ENCODE assay signal across 18 cellular contexts in genomic region chr7:146960747-146961416, GRCh38.
DNase-seq lines count a peak whose midpoint lies in the region; ATAC-seq and TF ChIP-seq lines count a peak whose summit lies in the region.
"Had no signal": no experiment of that assay in that cellular context is flagged by ENCODE, and none has a peak within 500 bp of the region (broad histone marks: within the 10 kb centered on the region; RNA-seq: fewer than 3 reads in every experiment).

No MANE protein-coding gene starts in this region.

- H3K4me1 ChIP-seq in upper lobe of left lung (no peaks in the 10 kb centered on the region), hepatocyte (ENCODE audit: insufficient read depth) (no peaks in the 10 kb centered on the region)
- H3K4me1 ChIP-seq: stomach had no signal

- no peak for TF ChIP-seq POLR2A in upper lobe of left lung (IDR thresholded peaks at IDR 0.05)

- no peaks in the 10 kb centered on the region for H4K20me1 ChIP-seq in hepatocyte (ENCODE audit: insufficient read depth, poor library complexity, severe bottlenecking)

- no peak overlapping the region for H2AFZ ChIP-seq in hepatocyte

- no peaks in the 10 kb centered on the region for H3K9me2 ChIP-seq in hepatocyte (replicated peaks; ENCODE audit: insufficient read depth)

- peaks cover 16% of the 10 kb centered on the region for H3K4me1 Mint-ChIP-seq in WTC11
- H3K4me1 Mint-ChIP-seq in stimulated activated naive CD8-positive, alpha-beta T cell treated with anti-CD3 and anti-CD28 coated beads, Interleukin-15, amount 100 ng/mL, for 72 hours: no peaks in the 10 kb centered on the region

- H3K27me3 Mint-ChIP-seq in WTC11 (ENCODE audit: low read depth): no peaks in the 10 kb centered on the region
- no peaks in the 10 kb centered on the region for H3K27me3 Mint-ChIP-seq in stimulated activated naive CD8-positive, alpha-beta T cell treated with anti-CD3 and anti-CD28 coated beads, Interleukin-15, amount 100 ng/mL, for 72 hours
- H3K27me3 Mint-ChIP-seq: natural killer cell treated with Interleukin-12 subunit alpha and Interleukin-12 subunit beta and Interleukin-15 and Interleukin-18, amount 100 ng/mL, for 72 hours had no signal

- no peak overlapping the region for H3K27ac Mint-ChIP-seq in WTC11
- H3K27ac Mint-ChIP-seq in stimulated activated naive CD8-positive, alpha-beta T cell treated with anti-CD3 and anti-CD28 coated beads, Interleukin-15, amount 100 ng/mL, for 72 hours: no peak overlapping the region
- H3K27ac Mint-ChIP-seq: natural killer cell treated with Interleukin-12 subunit alpha and Interleukin-12 subunit beta and Interleukin-15 and Interleukin-18, amount 100 ng/mL, for 72 hours; T-helper 2 cell treated with Interferon-gamma antibody and Interleukin-4, amounts not matched to agents 5 μg/mL and 100 μg/mL, for 36 hours had no signal

- no peak for TF ChIP-seq EP300 in upper lobe of left lung (IDR thresholded peaks at IDR 0.05)

- CTCF ChIA-PET in WTC11 (lab: Charles Lee): interaction anchor here (1.0 to 1.8 kb wide), 7 partner anchors 13 to 304 kb away, joined by 3 to 6 read pairs (median 3); no protein-coding TSS in a partner anchor

- H3K4me3 ChIP-seq in upper lobe of left lung (no peak overlapping the region), hepatocyte (no peak overlapping the region)
- H3K4me3 ChIP-seq: ascending aorta, dorsolateral prefrontal cortex, stomach had no signal

- no peaks in the 10 kb centered on the region for H3K9me3 Mint-ChIP-seq in WTC11
- H3K9me3 Mint-ChIP-seq in stimulated activated naive CD8-positive, alpha-beta T cell treated with anti-CD3 and anti-CD28 coated beads, Interleukin-15, amount 100 ng/mL, for 72 hours: peaks cover 5 to 7% of the 10 kb centered on the region in 2 donors

- H3K36me3 ChIP-seq in upper lobe of left lung (no peaks in the 10 kb centered on the region), hepatocyte (replicated peaks; ENCODE audit: insufficient read depth, low read depth) (no peaks in the 10 kb centered on the region)
- H3K36me3 ChIP-seq: ascending aorta, stomach had no signal

- TF ChIP-seq CTCF in WTC11 (IDR thresholded peaks at IDR 0.05) (no peak), upper lobe of left lung (IDR thresholded peaks at IDR 0.05) (no peak), hepatocyte (IDR thresholded peaks at IDR 0.05; ENCODE audit: poor library complexity) (no peak)

- H3K27me3 ChIP-seq in upper lobe of left lung (no peaks in the 10 kb centered on the region), hepatocyte (no peaks in the 10 kb centered on the region)
- H3K27me3 ChIP-seq: ascending aorta, dorsolateral prefrontal cortex, stomach had no signal

- POLR2A ChIA-PET in WTC11 (lab: Charles Lee): no interaction called here

- WGBS in upper lobe of left lung, 2 donors: 68 to 75% methylated on average over 5 of the region's 5 CpGs
- 69% methylated on average over 5 of the region's 5 CpGs for WGBS in hepatocyte (ENCODE audit: low lambda C conversion rate, missing lambda C conversion rate)

- no peak overlapping the region for H3K27ac ChIP-seq in upper lobe of left lung
- H3K27ac ChIP-seq in hepatocyte: no peak overlapping the region
- H3K27ac ChIP-seq: C4-2B, dorsolateral prefrontal cortex, stomach had no signal

- DNase-seq in H4 (ENCODE audit: low spot score) (peak; percentile 38), NCI-H146 treated with DMSO at 0.1 percent for 48 hours (lab: John Stamatoyannopoulos, UW; ENCODE audit: unreplicated experiment) (peak; percentile 82), WTC11 (ENCODE audit: low spot score) (peak; percentile 52), myocyte (ENCODE audit: low read depth) (peak; percentile 6), upper lobe of left lung (no peak), nucleus accumbens (lab: John Stamatoyannopoulos, UW) (no peak), hepatocyte (ENCODE audit: low spot score) (no peak)
- DNase-seq in stimulated activated naive CD8-positive, alpha-beta T cell treated with anti-CD3 and anti-CD28 coated beads, Interleukin-15, amount 100 ng/mL, for 72 hours: no peak
- DNase-seq: dorsolateral prefrontal cortex, GDM1, KBM-7, NCI-H1930, stomach had no signal

- H3K79me2 ChIP-seq in hepatocyte: no peaks in the 10 kb centered on the region

- ATAC-seq in WTC11 (peak; percentile 96), upper lobe of left lung (ENCODE audit: low FRiP score in 2 of 2) (no peak)
- ATAC-seq in stimulated activated naive CD8-positive, alpha-beta T cell treated with anti-CD3 and anti-CD28 coated beads, Interleukin-15, amount 100 ng/mL, for 72 hours: no peak
- ATAC-seq: natural killer cell treated with Interleukin-12 subunit alpha and Interleukin-12 subunit beta and Interleukin-15 and Interleukin-18, amount 100 ng/mL, for 72 hours; sciatic nerve had no signal

- H3K9me3 ChIP-seq in upper lobe of left lung (no peaks in the 10 kb centered on the region), hepatocyte (ENCODE audit: low read depth) (no peaks in the 10 kb centered on the region)
- H3K9me3 ChIP-seq: ascending aorta, stomach had no signal

- no peak overlapping the region for H3K4me3 Mint-ChIP-seq in WTC11
- H3K4me3 Mint-ChIP-seq in stimulated activated naive CD8-positive, alpha-beta T cell treated with anti-CD3 and anti-CD28 coated beads, Interleukin-15, amount 100 ng/mL, for 72 hours: no peak overlapping the region
- H3K4me3 Mint-ChIP-seq: natural killer cell treated with Interleukin-12 subunit alpha and Interleukin-12 subunit beta and Interleukin-15 and Interleukin-18, amount 100 ng/mL, for 72 hours; T-helper 2 cell treated with Interferon-gamma antibody and Interleukin-4, amounts not matched to agents 5 μg/mL and 100 μg/mL, for 36 hours had no signal

- no peaks in the 10 kb centered on the region for H3K36me3 Mint-ChIP-seq in WTC11

- H3K4me2 ChIP-seq in hepatocyte: no peak overlapping the region

TF ChIP-seq in WTC11, 78 proteins besides CTCF, POLR2A, EP300 and RAD21:
- no peak for TF ChIP-seq TCF7 (CRISPR knock-in tag; IDR thresholded peaks at IDR 0.05; ENCODE audit: low read depth)
- 0 out of 2 replicates have a peak, but pooled peaks have one; percentile 29 for TF ChIP-seq ZNF423 (CRISPR knock-in tag; IDR thresholded peaks at IDR 0.05)
- peak; percentile 51; the same call in 1 of the 2 replicates for TF ChIP-seq ETV6 (CRISPR knock-in tag; IDR thresholded peaks at IDR 0.05)

Comparison
In these comparisons a context has a peak if more than half of its experiments do, and no peak if none do; other contexts are left out.
1. DNase-seq: peak in H4 (single experiment), NCI-H146 treated with DMSO at 0.1 percent for 48 hours (single experiment), WTC11 (single experiment) and myocyte (single experiment); none in upper lobe of left lung (0 of 2), stimulated activated naive CD8-positive, alpha-beta T cell treated with anti-CD3 and anti-CD28 coated beads, Interleukin-15, amount 100 ng/mL, for 72 hours (0 of 2), nucleus accumbens (0 of 56) and hepatocyte (single experiment).